15 cellular contexts compared by ENCODE assay signal in genomic region chr19:30222993-30223865, GRCh38.
A peak's percentile ranks its signal among the peaks of the same experiment; 100 is the strongest.
DNase-seq lines count a peak whose midpoint lies in the region; ATAC-seq, FAIRE-seq and TF ChIP-seq lines count a peak whose summit lies in the region.
"Had no signal": no experiment of that assay in that cellular context is flagged by ENCODE, and none has a peak within 500 bp of the region (broad histone marks: within the 10 kb centered on the region; RNA-seq: fewer than 3 reads in every experiment).

No MANE protein-coding gene starts in this region.

- H3K9me3 Mint-ChIP-seq in brain, result no peaks in the 10 kb centered on the region
- peaks cover 10% of the 10 kb centered on the region for H3K9me3 Mint-ChIP-seq in memory B cell

- peak overlapping the region; percentile 84 to 92 (median 87) for H3K4me3 Mint-ChIP-seq in brain
- no peak overlapping the region for H3K4me3 Mint-ChIP-seq in memory B cell
- H3K4me3 Mint-ChIP-seq: activated naive CD8-positive, alpha-beta T cell had no signal

- H3K4me3 ChIP-seq in pancreas, result no peak overlapping the region

- H3K27ac ChIP-seq in temporal lobe (ENCODE audit: low read depth, low read length) (peak overlapping the region; percentile 56), pancreas (no peak overlapping the region)

- H3K36me3 Mint-ChIP-seq in brain (no peaks in the 10 kb centered on the region), memory B cell (peaks cover 6% of the 10 kb centered on the region)
- H3K36me3 Mint-ChIP-seq: activated naive CD8-positive, alpha-beta T cell had no signal

- H3K27me3 Mint-ChIP-seq in brain (peaks cover 58% of the 10 kb centered on the region), memory B cell (peaks cover 35% of the 10 kb centered on the region)

- DNase-seq in cardiac septum (ENCODE audit: low spot score) (peak; percentile 72), Right ventricle myocardium inferior (ENCODE audit: missing footprints) (no peak), memory B cell (ENCODE audit: low spot score in 2 of 2) (no peak), GM03348 (ENCODE audit: low spot score) (no peak), pancreas (no peak)
- DNase-seq in stimulated activated naive CD8-positive, alpha-beta T cell treated with anti-CD3 and anti-CD28 coated beads, Interleukin-15, Interleukin-2, amounts not matched to agents 100 U/mL and 50 U/mL, for 24 hours, result no peak
- DNase-seq: AML-193, NCI-H1694, NCI-H748 treated with DMSO at 0.1 percent for 48 hours, T1000 had no signal

- no peak for ATAC-seq in Right ventricle myocardium inferior
- ATAC-seq in memory B cell (ENCODE audit: low read depth), result no peak
- no peak for ATAC-seq in stimulated activated naive CD8-positive, alpha-beta T cell treated with anti-CD3 and anti-CD28 coated beads, Interleukin-15, Interleukin-2, amounts not matched to agents 100 U/mL and 50 U/mL, for 24 hours
- ATAC-seq in pancreas, result no peak
- ATAC-seq: esophagus mucosa had no signal

- H3K27me3 ChIP-seq in pancreas, result peaks cover 0 to 24% (median 2%) of the 10 kb centered on the region in 4 donors

- H3K36me3 ChIP-seq in pancreas, result no peaks in the 10 kb centered on the region

- H3K4me1 Mint-ChIP-seq in brain, result peaks cover 28% of the 10 kb centered on the region
- H3K4me1 Mint-ChIP-seq in memory B cell, result peaks cover 17% of the 10 kb centered on the region

- H3K27ac Mint-ChIP-seq in brain, result peak overlapping the region in 3 of 5 experiments; percentile 87 to 95 (median 94)
- peak overlapping the region; percentile 41 for H3K27ac Mint-ChIP-seq in memory B cell
- H3K27ac Mint-ChIP-seq: activated naive CD8-positive, alpha-beta T cell had no signal

- TF ChIP-seq CTCF in brain (conservative IDR thresholded peaks at IDR 0.05), result no peak
- TF ChIP-seq CTCF in pancreas (IDR thresholded peaks at IDR 0.05), result no peak

- no peaks in the 10 kb centered on the region for H3K9me3 ChIP-seq in pancreas

- peaks cover 7 to 18% (median 11%) of the 10 kb centered on the region in 3 donors for H3K4me1 ChIP-seq in pancreas

- intact Hi-C loops in cardiac septum (cut with DNase I), result loop anchor here (5.0 to 10.0 kb wide), 3 partner anchors 348 to 439 kb away; no protein-coding TSS in a partner anchor
- intact Hi-C loops in Right ventricle myocardium inferior (cut with DNase I), result no loop called here
- intact Hi-C loops in pancreas (cut with DNase I), result no loop called here

- 28 to 32% methylated on average over 35 to 36 of the region's 36 CpGs for WGBS in pancreas, 2 donors

- no peak for FAIRE-seq in pancreas (lab: Jason Lieb, UNC)
- FAIRE-seq: colon had no signal
